Comparison of ENCODE assay signal across 19 cellular contexts in the genomic region with DNA sequence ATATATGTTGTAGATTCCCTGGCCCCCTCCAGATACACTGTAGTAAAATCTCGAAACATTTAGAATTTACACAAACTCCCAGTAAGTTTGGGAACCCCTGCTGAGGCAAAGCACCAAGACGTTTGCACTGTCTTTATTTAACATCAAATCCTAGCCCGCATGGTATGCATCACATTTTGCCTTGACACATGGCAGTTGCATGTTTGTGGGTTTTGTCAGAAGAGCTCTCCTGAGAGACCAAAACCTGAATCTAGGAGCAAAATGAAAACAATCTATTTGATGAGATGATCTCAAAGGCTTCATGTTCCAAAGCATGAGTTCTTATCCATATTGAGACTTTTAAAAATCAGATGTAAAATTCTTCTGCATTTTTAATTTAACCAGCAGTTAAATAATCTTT.
DNase-seq lines count a peak whose midpoint lies in the region; ATAC-seq and TF ChIP-seq lines count a peak whose summit lies in the region.
"Had no signal": no experiment of that assay in that cellular context is flagged by ENCODE, and none has a peak within 500 bp of the region (broad histone marks: within the 10 kb centered on the region; RNA-seq: fewer than 3 reads in every experiment).

No MANE protein-coding gene starts in this region.

- no peak overlapping the region for H2BK15ac ChIP-seq in H9 (ENCODE audit: low read depth, low read length)

- H4K20me1 ChIP-seq in H9 (ENCODE audit: control insufficient read depth, insufficient read depth, insufficient read length) (no peaks in the 10 kb centered on the region), SK-N-SH (ENCODE audit: insufficient read depth) (no peaks in the 10 kb centered on the region), smooth muscle cell (ENCODE audit: low read depth) (no peaks in the 10 kb centered on the region)

- no peak overlapping the region for H3K27ac ChIP-seq in H9 (ENCODE audit: insufficient read length, low read depth, low read length)
- H3K27ac ChIP-seq in SK-N-SH (ENCODE audit: low read depth in 2 of 2, low read length in 1 of 2) = no peak overlapping the region
- H3K27ac ChIP-seq in smooth muscle cell (ENCODE audit: low read depth) = peak overlapping the region; percentile 20

- H3K27me3 ChIP-seq in H9 (ENCODE audit: insufficient read depth, low read length) (no peaks in the 10 kb centered on the region), SK-N-SH (ENCODE audit: insufficient read depth) (no peaks in the 10 kb centered on the region), smooth muscle cell (ENCODE audit: low read depth) (no peaks in the 10 kb centered on the region)
- H3K27me3 ChIP-seq: BE2C, MG63 had no signal

- H3K36me3 ChIP-seq in SK-N-SH (replicated peaks in 1 of 2; ENCODE audit: control insufficient read depth in 1 of 2, insufficient read depth in 2 of 2, low read length in 1 of 2) = no peaks in the 10 kb centered on the region
- H3K36me3 ChIP-seq in smooth muscle cell (ENCODE audit: low read depth) = no peaks in the 10 kb centered on the region
- H3K36me3 ChIP-seq: BE2C, MG63 had no signal

- no peaks in the 10 kb centered on the region for H3K36me3 Mint-ChIP-seq in H9 (ENCODE audit: insufficient read depth in 1 of 3, low read depth in 3 of 3)

- CTCF ChIA-PET in SK-N-SH (lab: Yijun Ruan, JAX) = no interaction called here

- H3K27ac Mint-ChIP-seq in H9 = peak overlapping the region in 2 of 3 experiments; percentile 76 to 94; a peak in 4 of 7 replicates

- no CpG with 5 or more reads among the region's 3 CpGs for WGBS in H9 (ENCODE audit: extremely low coverage, insufficient read length, low lambda C conversion rate)
- WGBS in SK-N-SH (ENCODE audit: low lambda C conversion rate) = 78% methylated on average over 3 of the region's 3 CpGs
- 45% methylated on average over 3 of the region's 3 CpGs for WGBS in smooth muscle cell (ENCODE audit: low lambda C conversion rate)

- no peak overlapping the region for H2BK5ac ChIP-seq in H9 (ENCODE audit: insufficient read length, low read length)

- no peak overlapping the region for H3K23ac ChIP-seq in H9 (ENCODE audit: insufficient read length, low read depth, low read length)

- H2BK120ac ChIP-seq in H9 (ENCODE audit: low read depth, low read length, poor library complexity, severe bottlenecking) = no peak overlapping the region

- no peaks in the 10 kb centered on the region for H3K9me2 ChIP-seq in SK-N-SH

- H3K27me3 Mint-ChIP-seq in H9 (ENCODE audit: low read depth) = no peaks in the 10 kb centered on the region; the same call in 1 of the 2 replicates
- H3K27me3 Mint-ChIP-seq: CD4-positive, alpha-beta memory T cell had no signal

- H3K4me3 ChIP-seq in SK-N-SH (ENCODE audit: low read depth in 2 of 2, low read length in 1 of 2) = no peak overlapping the region
- H3K4me3 ChIP-seq in fibroblast of mammary gland (ENCODE audit: control insufficient read depth, low read depth, low read length) = no peak overlapping the region
- no peak overlapping the region for H3K4me3 ChIP-seq in smooth muscle cell
- H3K4me3 ChIP-seq: MG63 had no signal

- no peak overlapping the region for H4K5ac ChIP-seq in H9 (ENCODE audit: insufficient read length, low read depth, low read length)

- H3K4me1 ChIP-seq in H9 (ENCODE audit: insufficient read depth, low read length) = peaks cover 7% of the 10 kb centered on the region; the same call in 1 of the 2 replicates
- H3K4me1 ChIP-seq in SK-N-SH (ENCODE audit: control insufficient read depth in 1 of 2, insufficient read depth in 2 of 2, low read depth in 1 of 2, low read length in 1 of 2) = peaks cover 0 to 2% of the 10 kb centered on the region in 2 experiments; a peak in 1 of 4 replicates
- H3K4me1 ChIP-seq in smooth muscle cell (ENCODE audit: low read depth) = peaks cover 43% of the 10 kb centered on the region
- H3K4me1 ChIP-seq: BE2C had no signal

- no peak overlapping the region for H4K8ac ChIP-seq in H9 (replicated peaks; ENCODE audit: insufficient read length, low read depth, low read length)

- no peak for TF ChIP-seq RAD21 in SK-N-SH (IDR thresholded peaks at IDR 0.05; ENCODE audit: low read length)

- H3K4me2 ChIP-seq in H9 (ENCODE audit: insufficient read depth, insufficient read length, low read length) (no peak overlapping the region), SK-N-SH (no peak overlapping the region), smooth muscle cell (peak overlapping the region; percentile 31)

- no peak overlapping the region for H2AFZ ChIP-seq in H9 (ENCODE audit: low read length)
- no peak overlapping the region for H2AFZ ChIP-seq in SK-N-SH (ENCODE audit: low read depth)
- no peak overlapping the region for H2AFZ ChIP-seq in smooth muscle cell (ENCODE audit: low read depth)

- no peak overlapping the region for H3K14ac ChIP-seq in H9 (ENCODE audit: insufficient read depth, low read length)

- no peaks in the 10 kb centered on the region for H3K23me2 ChIP-seq in H9 (ENCODE audit: insufficient read length, low read depth, low read length, poor library complexity, severe bottlenecking)

- H3K9ac ChIP-seq in H9 (ENCODE audit: extremely low read depth, insufficient read length, low read length) (no peak overlapping the region), SK-N-SH (no peak overlapping the region), smooth muscle cell (ENCODE audit: low read depth) (no peak overlapping the region)

- H2BK12ac ChIP-seq in H9 (ENCODE audit: insufficient read length, low read depth, low read length) = no peak overlapping the region

- no peaks in the 10 kb centered on the region for H3K9me3 Mint-ChIP-seq in H9

- H3K79me2 ChIP-seq in H9 (ENCODE audit: insufficient read depth, low read length) = no peaks in the 10 kb centered on the region
- H3K79me2 ChIP-seq in SK-N-SH (ENCODE audit: insufficient read depth) = no peaks in the 10 kb centered on the region
- H3K79me2 ChIP-seq in smooth muscle cell (ENCODE audit: low read depth) = no peaks in the 10 kb centered on the region

- no peak for TF ChIP-seq EP300 in SK-N-SH (IDR thresholded peaks at IDR 0.05; ENCODE audit: borderline replicate concordance in 1 of 2, low read depth in 1 of 2, low read length in 1 of 2)

- H3K9me3 ChIP-seq in H9 (ENCODE audit: control insufficient read depth, low read depth, low read length) = no peaks in the 10 kb centered on the region
- H3K9me3 ChIP-seq in SK-N-SH = no peaks in the 10 kb centered on the region
- no peaks in the 10 kb centered on the region for H3K9me3 ChIP-seq in smooth muscle cell (replicated peaks; ENCODE audit: low read depth)
- H3K9me3 ChIP-seq: BE2C, MG63 had no signal

- ATAC-seq in GM18870 (IDR thresholded peaks at IDR 0.05; ENCODE audit: unreplicated experiment) = no peak

- no peak overlapping the region for H4K91ac ChIP-seq in H9 (ENCODE audit: insufficient read length, low read depth, low read length)

- POLR2A ChIA-PET in SK-N-SH (lab: Yijun Ruan, JAX) = no interaction called here

- TF ChIP-seq CTCF in H9 (conservative IDR thresholded peaks at IDR 0.05) = no peak
- TF ChIP-seq CTCF in SK-N-SH (IDR thresholded peaks at IDR 0.05) = no peak
- TF ChIP-seq CTCF in fibroblast of mammary gland (conservative IDR thresholded peaks at IDR 0.05; ENCODE audit: control insufficient read depth, insufficient read depth, low read depth, low read length) = no peak
- no peak for TF ChIP-seq CTCF in smooth muscle cell (IDR thresholded peaks at IDR 0.05; ENCODE audit: borderline replicate concordance, insufficient read depth, poor library complexity, severe bottlenecking)

- no peaks in the 10 kb centered on the region for H3K79me1 ChIP-seq in H9 (ENCODE audit: insufficient read depth, low read depth, low read length, poor library complexity, severe bottlenecking)

- H3F3A ChIP-seq in SK-N-SH (replicated peaks; ENCODE audit: insufficient read depth) (no peaks in the 10 kb centered on the region), smooth muscle cell (ENCODE audit: low read depth) (no peaks in the 10 kb centered on the region)

- H3K4ac ChIP-seq in H9 (ENCODE audit: low read depth, low read length) = no peak overlapping the region

- H2AK5ac ChIP-seq in H9 (ENCODE audit: insufficient read length, low read length) = no peak overlapping the region

- no peak overlapping the region for H3K18ac ChIP-seq in H9 (ENCODE audit: insufficient read length, low read depth, low read length)

- H3K56ac ChIP-seq in H9 (ENCODE audit: insufficient read length, low read depth, low read length) = no peak overlapping the region

- H3K4me1 Mint-ChIP-seq in H9 = peaks cover 31 to 58% of the 10 kb centered on the region in 2 experiments

- no peak for DNase-seq in H9
- DNase-seq in SK-N-SH = no peak
- peak; percentile 10 for DNase-seq in fibroblast of mammary gland (ENCODE audit: low read depth)
- DNase-seq in smooth muscle cell (lab: John Stamatoyannopoulos, UW; ENCODE audit: unreplicated experiment) = no peak
- DNase-seq in DMS53 treated with DMSO at 0.1 percent for 48 hours (lab: John Stamatoyannopoulos, UW; ENCODE audit: unreplicated experiment) = no peak
- no peak for DNase-seq in activated CD4-positive, alpha-beta T cell treated with anti-CD3 and anti-CD28 coated beads for 48 hours
- DNase-seq: BE2C; Calu3; CD4-positive, alpha-beta memory T cell; DND-41; GOT3; MG63; NCI-H1092 treated with DMSO at 0.1 percent for 48 hours; NCI-H1694; NCI-H345; NCI-H526; SIG-M5; T-helper 2 cell had no signal

- no peak overlapping the region for H2BK20ac ChIP-seq in H9 (ENCODE audit: low read depth, low read length, poor library complexity, severe bottlenecking)

- H3K4me3 Mint-ChIP-seq in H9 = no peak overlapping the region
- H3K4me3 Mint-ChIP-seq: CD4-positive, alpha-beta memory T cell had no signal

- H3T11ph ChIP-seq in H9 (ENCODE audit: low read length) = no peak overlapping the region

TF ChIP-seq in SK-N-SH, 30 proteins besides CTCF, POLR2A, EP300 and RAD21 (continues in another document):
- TF ChIP-seq, protein P1, sequence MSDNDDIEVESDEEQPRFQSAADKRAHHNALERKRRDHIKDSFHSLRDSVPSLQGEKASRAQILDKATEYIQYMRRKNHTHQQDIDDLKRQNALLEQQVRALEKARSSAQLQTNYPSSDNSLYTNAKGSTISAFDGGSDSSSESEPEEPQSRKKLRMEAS (IDR thresholded peaks at IDR 0.05; ENCODE audit: low read depth) = no peak
- TF ChIP-seq, protein P2, sequence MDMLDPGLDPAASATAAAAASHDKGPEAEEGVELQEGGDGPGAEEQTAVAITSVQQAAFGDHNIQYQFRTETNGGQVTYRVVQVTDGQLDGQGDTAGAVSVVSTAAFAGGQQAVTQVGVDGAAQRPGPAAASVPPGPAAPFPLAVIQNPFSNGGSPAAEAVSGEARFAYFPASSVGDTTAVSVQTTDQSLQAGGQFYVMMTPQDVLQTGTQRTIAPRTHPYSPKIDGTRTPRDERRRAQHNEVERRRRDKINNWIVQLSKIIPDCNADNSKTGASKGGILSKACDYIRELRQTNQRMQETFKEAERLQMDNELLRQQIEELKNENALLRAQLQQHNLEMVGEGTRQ (IDR thresholded peaks at IDR 0.05; ENCODE audit: borderline replicate concordance, low read depth, low read length) = no peak
- TF ChIP-seq RCOR1 (IDR thresholded peaks at IDR 0.05; ENCODE audit: low read length) (no peak), NRF1 (IDR thresholded peaks at IDR 0.05; ENCODE audit: low read depth, low read length) (no peak), FOSL2 (IDR thresholded peaks at IDR 0.05; ENCODE audit: borderline replicate concordance, low read depth) (no peak)
